ENCODE assay signal across 29 cellular contexts in genomic region chr3:177948716-177949422, GRCh38.
DNase-seq lines count a peak whose midpoint lies in the region; ATAC-seq, FAIRE-seq and TF ChIP-seq lines count a peak whose summit lies in the region.
"Had no signal": no experiment of that assay in that cellular context is flagged by ENCODE, and none has a peak within 500 bp of the region (broad histone marks: within the 10 kb centered on the region; RNA-seq: fewer than 3 reads in every experiment).

No MANE protein-coding gene starts in this region.

- no peaks in the 10 kb centered on the region for H3K79me2 ChIP-seq in astrocyte (ENCODE audit: insufficient read depth, low read length)

- H3K9ac ChIP-seq in astrocyte (ENCODE audit: low read length): no peak overlapping the region
- H3K9ac ChIP-seq: KMS-11 had no signal

- H3K27ac Mint-ChIP-seq in astrocyte (ENCODE audit: unreplicated experiment): no peak overlapping the region
- H3K27ac Mint-ChIP-seq: activated B cell treated with CpG ODN at 0.5 μM for 24 hours, brain, memory B cell, progenitor cell of endocrine pancreas had no signal

- H3K4me1 ChIP-seq in astrocyte (ENCODE audit: insufficient read depth, low read length): no peaks in the 10 kb centered on the region
- H3K4me1 ChIP-seq: gastroesophageal sphincter, testis, uterus had no signal

- peaks cover 2% of the 10 kb centered on the region for H3K27me3 Mint-ChIP-seq in astrocyte (ENCODE audit: low read depth, unreplicated experiment)
- H3K27me3 Mint-ChIP-seq: brain, progenitor cell of endocrine pancreas had no signal

- no peaks in the 10 kb centered on the region for H3K9me3 Mint-ChIP-seq in astrocyte (ENCODE audit: unreplicated experiment)
- H3K9me3 Mint-ChIP-seq: memory B cell had no signal

- ATAC-seq in GM19351 (IDR thresholded peaks at IDR 0.05; ENCODE audit: unreplicated experiment) (peak; percentile 66), HG03432 (IDR thresholded peaks at IDR 0.05; ENCODE audit: unreplicated experiment) (peak; percentile 45), GM21825 (IDR thresholded peaks at IDR 0.05; ENCODE audit: unreplicated experiment) (no peak), GM18517 (IDR thresholded peaks at IDR 0.05; ENCODE audit: unreplicated experiment) (no peak)
- ATAC-seq: gastroesophageal sphincter, left colon, sciatic nerve had no signal

- H3K9me3 ChIP-seq in astrocyte (ENCODE audit: insufficient read depth, low read depth, low read length): no peaks in the 10 kb centered on the region
- H3K9me3 ChIP-seq: gastroesophageal sphincter, testis, uterus had no signal

- no peaks in the 10 kb centered on the region for H3K27me3 ChIP-seq in astrocyte (ENCODE audit: insufficient read depth, low read length)
- H3K27me3 ChIP-seq: gastroesophageal sphincter, testis, uterus had no signal

- no peaks in the 10 kb centered on the region for H3K36me3 Mint-ChIP-seq in astrocyte (ENCODE audit: low read depth, unreplicated experiment)
- H3K36me3 Mint-ChIP-seq: brain had no signal

- peak; percentile 20 for FAIRE-seq in astrocyte (lab: Jason Lieb, UNC)
- FAIRE-seq in urothelium cell line (lab: Jason Lieb, UNC): peak; percentile 68
- FAIRE-seq: D721Med, GM19239 had no signal

- no peak overlapping the region for H2AFZ ChIP-seq in astrocyte (ENCODE audit: low read depth, low read length)
- H2AFZ ChIP-seq: PC-9 had no signal

- no peak overlapping the region for H3K27ac ChIP-seq in astrocyte (ENCODE audit: low read depth, low read length)
- H3K27ac ChIP-seq: gastroesophageal sphincter, KMS-11, PC-9, testis, uterus had no signal

- no peaks in the 10 kb centered on the region for H4K20me1 ChIP-seq in astrocyte (ENCODE audit: insufficient read depth, low read length)

- no peaks in the 10 kb centered on the region for H3K4me1 Mint-ChIP-seq in astrocyte (ENCODE audit: low read depth, unreplicated experiment)

- H3K36me3 ChIP-seq in astrocyte (ENCODE audit: insufficient read depth, low read length): no peaks in the 10 kb centered on the region
- H3K36me3 ChIP-seq: gastroesophageal sphincter, uterus had no signal

- no peak overlapping the region for H3K4me2 ChIP-seq in astrocyte (ENCODE audit: low read length)
- H3K4me2 ChIP-seq: KMS-11, PC-9 had no signal

- DNase-seq in astrocyte (ENCODE audit: low read depth): no peak
- DNase-seq in urothelium cell line (ENCODE audit: low spot score): no peak
- no peak for DNase-seq in NCI-H2196 (lab: John Stamatoyannopoulos, UW; ENCODE audit: unreplicated experiment)
- DNase-seq: activated B cell treated with CpG ODN at 0.5 μM for 24 hours; activated naive CD4-positive, alpha-beta T cell treated with Interleukin-2 at 50 U/mL for 16 hours; cerebellar nuclear complex; hippocampal formation; left colon; NCI-H1694; NCI-H524 treated with DMSO at 0.1 percent for 48 hours; PC-9; SHP77; stimulated activated CD4-positive, alpha-beta T cell treated with anti-CD3 and anti-CD28 coated beads, Interleukin-4, amount 100 ng/mL, for 4 hours; stimulated activated naive CD4-positive, alpha-beta T cell; T1000; testis; uterus had no signal

- H3K4me3 Mint-ChIP-seq in astrocyte (ENCODE audit: unreplicated experiment): no peak overlapping the region
- H3K4me3 Mint-ChIP-seq: activated B cell treated with CpG ODN at 0.5 μM for 24 hours, brain, memory B cell had no signal

- no peak for TF ChIP-seq CTCF in astrocyte (IDR thresholded peaks at IDR 0.05; ENCODE audit: insufficient read depth, low read depth, low read length)

- no peak overlapping the region for H3K4me3 ChIP-seq in astrocyte (ENCODE audit: insufficient read depth, low read depth, low read length)
- H3K4me3 ChIP-seq: gastroesophageal sphincter, PC-9, testis, uterus had no signal

Comparison
In these comparisons a context has a peak if more than half of its experiments do, and no peak if none do; other contexts are left out.
1. ATAC-seq: peak in GM19351 (single experiment) and HG03432 (single experiment); none in GM21825 (single experiment) and GM18517 (single experiment).